ENCODE assay signal across 14 cellular contexts in the genomic region with DNA sequence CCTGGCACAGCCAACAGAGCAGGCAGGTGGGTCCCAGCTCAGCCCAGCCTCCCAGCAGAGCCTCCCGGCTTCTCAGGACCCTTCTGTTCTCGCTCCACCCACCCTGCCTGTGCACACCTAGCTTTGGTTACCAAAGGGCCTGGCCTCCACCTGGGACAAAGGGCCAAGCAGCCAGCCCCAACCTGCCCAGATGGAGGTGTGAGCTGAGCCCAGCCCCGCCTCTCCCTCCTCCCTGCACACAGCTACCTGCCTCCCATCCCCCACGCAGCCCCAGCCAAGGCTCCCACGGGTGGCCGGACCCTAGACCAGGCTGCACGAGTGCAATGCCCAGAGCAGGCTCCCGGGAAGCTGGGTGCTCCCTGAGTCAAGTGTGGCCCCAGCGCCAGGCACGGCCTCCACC. TPM values are rescaled to one million over a fixed set of nuclear protein-coding genes. Genes with fewer than 3 reads are reported as not detected.
DNase-seq lines count a peak whose midpoint lies in the region; ATAC-seq, FAIRE-seq and TF ChIP-seq lines count a peak whose summit lies in the region.
"Had no signal": no experiment of that assay in that cellular context is flagged by ENCODE, and none has a peak within 500 bp of the region (broad histone marks: within the 10 kb centered on the region; RNA-seq: fewer than 3 reads in every experiment).

No MANE protein-coding gene starts in this region.

- 0 out of 2 replicates have a peak overlapping the region, but pooled peaks have one; percentile 3 for H3K4me2 ChIP-seq in GM12878 (ENCODE audit: control insufficient read depth, insufficient read depth)

- peaks cover 30% of the 10 kb centered on the region for H3K36me3 Mint-ChIP-seq in Caco-2 (ENCODE audit: insufficient read depth, unreplicated experiment)

- FAIRE-seq in GM12878 (lab: Jason Lieb, UNC): no peak
- FAIRE-seq: colon had no signal

- H3K4me3 Mint-ChIP-seq in Caco-2 (ENCODE audit: unreplicated experiment): no peak overlapping the region
- H3K4me3 Mint-ChIP-seq: activated CD4-positive, alpha-beta memory T cell treated with anti-CD3 and anti-CD28 coated beads for 36 hours had no signal

- H3K27me3 Mint-ChIP-seq in Caco-2 (ENCODE audit: insufficient read depth, unreplicated experiment): no peaks in the 10 kb centered on the region
- H3K27me3 Mint-ChIP-seq: activated CD4-positive, alpha-beta memory T cell treated with anti-CD3 and anti-CD28 coated beads for 36 hours had no signal

- no peak overlapping the region for H3K9ac ChIP-seq in GM12878 (ENCODE audit: control insufficient read depth, insufficient read depth, low read length)

- TF ChIP-seq POLR2A in GM12878 (IDR thresholded peaks at IDR 0.05; ENCODE audit: low read depth, low read length): no peak
- no peak for TF ChIP-seq POLR2A in prostate gland (IDR thresholded peaks at IDR 0.05)

- peak overlapping the region; percentile 61 for H3K27ac Mint-ChIP-seq in Caco-2 (ENCODE audit: unreplicated experiment)
- H3K27ac Mint-ChIP-seq: activated CD4-positive, alpha-beta memory T cell treated with anti-CD3 and anti-CD28 coated beads for 36 hours had no signal

- no TSS peak for BruUV-seq in Caco-2 (replicated peaks; lab: Mats Ljungman, UMichigan)
- no TSS peak for BruUV-seq in GM12878 (replicated peaks; lab: Mats Ljungman, UMichigan)

- in situ Hi-C loops in GM12878 (cut with MboI): no loop called here

- WGBS in GM12878 (ENCODE audit: insufficient coverage, insufficient replicate concordance, low lambda C conversion rate, missing lambda C conversion rate): 91% methylated on average over 9 of the region's 10 CpGs
- WGBS in prostate gland: 60% methylated on average over 4 of the region's 10 CpGs

- H3K36me3 ChIP-seq in Caco-2 (ENCODE audit: control insufficient read depth, insufficient read depth, low read length) (peaks cover 2% of the 10 kb centered on the region), GM12878 (ENCODE audit: control insufficient read depth in 2 of 2, insufficient read depth in 2 of 2, low read length in 1 of 2) (peaks cover 0 to 7% of the 10 kb centered on the region in 2 experiments; a peak in 2 of 4 replicates), prostate gland (peaks cover 0 to 3% of the 10 kb centered on the region in 2 donors)

- H3K4me1 ChIP-seq in Caco-2 (peaks cover 32% of the 10 kb centered on the region), GM12878 (ENCODE audit: control insufficient read depth, insufficient read depth, low read length) (peaks cover 6% of the 10 kb centered on the region), prostate gland (replicated peaks) (peaks cover 44% of the 10 kb centered on the region)

- CTCF ChIA-PET in Caco-2 (lab: Charles Lee) (interaction anchor here (0.7 to 1.1 kb wide), 2 partner anchors 33 to 42 kb away, joined by 3 to 4 read pairs; no protein-coding TSS in a partner anchor), GM12878 (lab: Yijun Ruan, JAX) (interaction anchor here (0.6 to 1.1 kb wide), 3 partner anchors 42 to 166 kb away, joined by 3 to 5 read pairs (median 3); no protein-coding TSS in a partner anchor)

- POLR2A ChIA-PET in Caco-2 (lab: Charles Lee) (no interaction called here), GM12878 (lab: Charles Lee) (interaction anchor here (2.8 kb wide), 1 partner anchor 29 kb away, joined by 10 read pairs; the partner anchor contains the start of gene CYSRT1)

- peaks cover under 1% of the 10 kb centered on the region; the same call in 1 of the 2 replicates for H4K20me1 ChIP-seq in GM12878 (ENCODE audit: control insufficient read depth, insufficient read depth)

- H3K27ac ChIP-seq in GM12878 (ENCODE audit: control insufficient read depth, insufficient read depth): no peak overlapping the region
- H3K27ac ChIP-seq in prostate gland: no peak overlapping the region
- H3K27ac ChIP-seq: spleen had no signal

- peaks cover 15% of the 10 kb centered on the region for H3K4me1 Mint-ChIP-seq in Caco-2 (ENCODE audit: low read depth, unreplicated experiment)

- no peak overlapping the region for H2AFZ ChIP-seq in GM12878 (ENCODE audit: control insufficient read depth, low read depth, low read length)

- TF ChIP-seq CTCF in Caco-2 (IDR thresholded peaks at IDR 0.05; ENCODE audit: insufficient read depth in 1 of 2, low read depth in 1 of 2, low read length in 1 of 2, severe bottlenecking in 1 of 2, unreplicated experiment in 1 of 2) (no peak), GM12878 (IDR thresholded peaks at IDR 0.05 in 2 of 3, conservative IDR thresholded peaks at IDR 0.05 in 1 of 3; ENCODE audit: control insufficient read depth in 2 of 3, extremely low read depth in 1 of 3, insufficient read depth in 1 of 3, low read depth in 3 of 3, low read length in 3 of 3) (no peak), prostate gland (IDR thresholded peaks at IDR 0.05) (no peak)

- H3K9me3 ChIP-seq in Caco-2 (no peaks in the 10 kb centered on the region), GM12878 (replicated peaks; ENCODE audit: control insufficient read depth, insufficient read depth, low read length) (no peaks in the 10 kb centered on the region), prostate gland (no peaks in the 10 kb centered on the region)
- H3K9me3 ChIP-seq: spleen had no signal

- no peak for ATAC-seq in GM12878

- peaks cover 6% of the 10 kb centered on the region for H3K79me2 ChIP-seq in GM12878 (ENCODE audit: control insufficient read depth, insufficient read depth, low read length)

- no peak for TF ChIP-seq RAD21 in GM12878 (IDR thresholded peaks at IDR 0.05; ENCODE audit: insufficient read depth, low read depth, low read length)

- RAD21 ChIA-PET in GM12878 (lab: Charles Lee; ENCODE audit: unreplicated experiment): no interaction called here

- TF ChIP-seq EP300 in GM12878 (IDR thresholded peaks at IDR 0.05; ENCODE audit: borderline replicate concordance in 1 of 2, control insufficient read depth in 1 of 2, low read depth in 2 of 2, low read length in 2 of 2): no peak

- intact Hi-C loops in Caco-2 (cut with micrococcal nuclease; ENCODE audit: unreplicated experiment): no loop called here
- intact Hi-C loops in GM12878 (cut with micrococcal nuclease; ENCODE audit: unreplicated experiment): no loop called here
- intact Hi-C loops in prostate gland (cut with DNase I): no loop called here

- DNase-seq in Caco-2: no peak
- peak; percentile 78 for DNase-seq in NCI-H1105 treated with DMSO at 0.1 percent for 48 hours (lab: John Stamatoyannopoulos, UW)
- DNase-seq in GM12878 (ENCODE audit: low read depth, low spot score): no peak
- DNase-seq in mucosa of gallbladder (ENCODE audit: low spot score): peak; percentile 50
- no peak for DNase-seq in prostate gland (ENCODE audit: low spot score)
- no peak for DNase-seq in NCI-H82 treated with DMSO at 0.1 percent for 48 hours (lab: John Stamatoyannopoulos, UW; ENCODE audit: unreplicated experiment)
- DNase-seq in activated T-cell treated with anti-CD3 and anti-CD28 coated beads, Interleukin-2, amount 50 U/mL, for 48 hours: no peak
- no peak for DNase-seq in NCI-H187 treated with DMSO at 0.1 percent for 48 hours (lab: John Stamatoyannopoulos, UW)
- DNase-seq: activated CD4-positive, alpha-beta memory T cell treated with anti-CD3 and anti-CD28 coated beads for 36 hours; activated naive CD4-positive, alpha-beta T cell treated with anti-CD3 and anti-CD28 coated beads, Interleukin-2, amount 50 U/mL, for 16 hours; AML-193; kidney glomerular epithelial cell; spleen had no signal

- H3K27me3 ChIP-seq in Caco-2 (replicated peaks; ENCODE audit: control insufficient read depth, insufficient read depth, low read length) (no peaks in the 10 kb centered on the region), GM12878 (replicated peaks in 1 of 2; ENCODE audit: control insufficient read depth in 2 of 2, insufficient read depth in 2 of 2, low read length in 1 of 2) (no peaks in the 10 kb centered on the region), prostate gland (replicated peaks; ENCODE audit: insufficient read depth) (no peaks in the 10 kb centered on the region)

- H3K4me3 ChIP-seq in Caco-2 (ENCODE audit: low read depth, low read length) (no peak overlapping the region), GM12878 (no peak overlapping the region), prostate gland (no peak overlapping the region)
- H3K4me3 ChIP-seq: spleen had no signal

- SMC1A ChIA-PET in GM12878 (lab: Charles Lee; ENCODE audit: uncharacterized antibody, unreplicated experiment): no interaction called here

- H3K9me3 Mint-ChIP-seq in Caco-2 (ENCODE audit: unreplicated experiment): no peaks in the 10 kb centered on the region
- H3K9me3 Mint-ChIP-seq: activated CD4-positive, alpha-beta memory T cell treated with anti-CD3 and anti-CD28 coated beads for 36 hours had no signal

RNA-seq across cellular contexts. Expression of gene TPRN, which starts 5.6 kb away (rescaled TPM):
- total RNA-seq in Caco-2 (2022) (34.2 and 37.7 TPM in 2 replicates), GM12878 (2014; rRNA removed) (7.5 and 9.1 TPM in 2 replicates), GM12878 (2014; rRNA removed; fragmentation: Illumina TruSeq; extraction: Trizol) (3.8 and 4.1 TPM in 2 replicates), GM12878 (2021) (19.5 and 19.6 TPM in 2 replicates), mucosa of gallbladder (74.4 TPM), prostate gland (10 to 100 TPM; 26.1 to 30.4 TPM)
- 9.0 and 9.7 TPM in 2 replicates for total RNA-seq in GM12878 (2013; cell fraction: nucleolus; rRNA removed)
- polyA plus RNA-seq in GM12878 (2011; ENCODE audit: low read depth): 2.1 TPM
- polyA plus RNA-seq in GM12878 (2011; rRNA removed) (1.2 and 2.9 TPM in 2 replicates), GM12878 (2014; fragmentation: Illumina TruSeq; extraction: Trizol) (0.08 and 2.0 TPM in 2 replicates), GM12878 (2014; fragmentation: Nextera tagmentation; extraction: Ambion mirVana) (under 1 TPM; 0.18 to 0.75 TPM), GM12878 (2014; rRNA removed) (9.6 and 10.8 TPM in 2 replicates), GM12878 (2016; fragmentation: Nextera tagmentation; extraction: Ambion mirVana) (1 to 10 TPM; 2.0 to 3.2 TPM)
- 4.2 and 7.8 TPM in 2 replicates for polyA plus RNA-seq in GM12878 (2011; cell fraction: cytosol; rRNA removed)
- 27.4 and 50.9 TPM in 2 replicates for polyA plus RNA-seq in GM12878 (2011; cell fraction: nucleus; rRNA removed)
- polyA plus RNA-seq in GM12878 (2012): 7.2 and 10.8 TPM in 2 replicates
- 2.5 and 6.5 TPM in 2 replicates for polyA minus RNA-seq in GM12878 (2011; rRNA and poly(A)+ RNA removed)
- polyA minus RNA-seq in GM12878 (2011; cell fraction: cytosol; rRNA and poly(A)+ RNA removed): 5.3 and 7.5 TPM in 2 replicates
- 5.9 and 12.9 TPM in 2 replicates for polyA minus RNA-seq in GM12878 (2011; cell fraction: nucleus; rRNA and poly(A)+ RNA removed)

RNA-seq across cellular contexts. Expression of gene SSNA1, which starts 6.4 kb away (rescaled TPM):
- total RNA-seq in Caco-2 (2022): 62.3 and 62.7 TPM in 2 replicates
- total RNA-seq in GM12878 (2013; cell fraction: nucleolus; rRNA removed): 12.8 and 16.8 TPM in 2 replicates
- 72.6 and 96.6 TPM in 2 replicates for total RNA-seq in GM12878 (2014; rRNA removed)
- total RNA-seq in GM12878 (2014; rRNA removed; fragmentation: Illumina TruSeq; extraction: Trizol): 48.5 and 54.2 TPM in 2 replicates
- 84.8 and 88.3 TPM in 2 replicates for total RNA-seq in GM12878 (2021)
- polyA plus RNA-seq in GM12878 (2011; ENCODE audit: low read depth): 27.0 TPM
- polyA plus RNA-seq in GM12878 (2011; rRNA removed): 33.4 and 67.6 TPM in 2 replicates
- polyA plus RNA-seq in GM12878 (2011; cell fraction: cytosol; rRNA removed): 132 and 179 TPM in 2 replicates
- 78.8 and 83.0 TPM in 2 replicates for polyA plus RNA-seq in GM12878 (2011; cell fraction: nucleus; rRNA removed)
- 50.7 and 62.2 TPM in 2 replicates for polyA plus RNA-seq in GM12878 (2012)
- 4.1 and 40.5 TPM in 2 replicates for polyA plus RNA-seq in GM12878 (2014; fragmentation: Illumina TruSeq; extraction: Trizol)
- polyA plus RNA-seq in GM12878 (2014; fragmentation: Nextera tagmentation; extraction: Ambion mirVana): 10 to 100 TPM in 1 of 2 experiments, under 1 TPM in 1; 0.63 to 13.4 TPM
- 122 and 138 TPM in 2 replicates for polyA plus RNA-seq in GM12878 (2014; rRNA removed)
- 100 to 1,000 TPM; 122 to 139 TPM for polyA plus RNA-seq in GM12878 (2016; fragmentation: Nextera tagmentation; extraction: Ambion mirVana)
- 11.6 and 31.9 TPM in 2 replicates for polyA minus RNA-seq in GM12878 (2011; rRNA and poly(A)+ RNA removed)
- polyA minus RNA-seq in GM12878 (2011; cell fraction: cytosol; rRNA and poly(A)+ RNA removed): 19.2 and 20.3 TPM in 2 replicates
- 10.0 and 12.9 TPM in 2 replicates for polyA minus RNA-seq in GM12878 (2011; cell fraction: nucleus; rRNA and poly(A)+ RNA removed)
- total RNA-seq in mucosa of gallbladder: 65.7 TPM
- total RNA-seq in prostate gland: 100 to 1,000 TPM; 114 to 124 TPM

RNA-seq across cellular contexts. Expression of gene ANAPC2, which starts 6.5 kb away (rescaled TPM):
- total RNA-seq in Caco-2 (2022) (66.8 and 67.5 TPM in 2 replicates), GM12878 (2014; rRNA removed) (18.1 and 26.1 TPM in 2 replicates), GM12878 (2014; rRNA removed; fragmentation: Illumina TruSeq; extraction: Trizol) (12.5 and 14.2 TPM in 2 replicates), GM12878 (2021) (62.2 and 65.2 TPM in 2 replicates), mucosa of gallbladder (64.6 TPM), prostate gland (10 to 100 TPM; 32.5 to 64.5 TPM)
- total RNA-seq in GM12878 (2013; cell fraction: nucleolus; rRNA removed): 86.4 and 102 TPM in 2 replicates
- polyA plus RNA-seq in GM12878 (2011; ENCODE audit: low read depth): 24.1 TPM
- polyA plus RNA-seq in GM12878 (2011; rRNA removed) (9.0 and 20.7 TPM in 2 replicates), GM12878 (2014; fragmentation: Illumina TruSeq; extraction: Trizol) (6.0 and 12.0 TPM in 2 replicates), GM12878 (2014; fragmentation: Nextera tagmentation; extraction: Ambion mirVana) (under 1 TPM; 0.03 to 0.04 TPM), GM12878 (2014; rRNA removed) (53.1 and 60.9 TPM in 2 replicates), GM12878 (2016; fragmentation: Nextera tagmentation; extraction: Ambion mirVana) (10 to 100 TPM; 20.2 to 21.0 TPM)
- 18.5 and 30.0 TPM in 2 replicates for polyA plus RNA-seq in GM12878 (2011; cell fraction: cytosol; rRNA removed)
- polyA plus RNA-seq in GM12878 (2011; cell fraction: nucleus; rRNA removed): 248 and 250 TPM in 2 replicates
- 39.4 and 42.5 TPM in 2 replicates for polyA plus RNA-seq in GM12878 (2012)
- 14.8 and 26.2 TPM in 2 replicates for polyA minus RNA-seq in GM12878 (2011; rRNA and poly(A)+ RNA removed)
- polyA minus RNA-seq in GM12878 (2011; cell fraction: cytosol; rRNA and poly(A)+ RNA removed): 26.0 and 30.9 TPM in 2 replicates
- 61.2 and 71.8 TPM in 2 replicates for polyA minus RNA-seq in GM12878 (2011; cell fraction: nucleus; rRNA and poly(A)+ RNA removed)

RNA-seq across cellular contexts. Expression of gene TMEM203, which starts 10.5 kb away (rescaled TPM):
- total RNA-seq in Caco-2 (2022) (36.9 and 38.4 TPM in 2 replicates), GM12878 (2014; rRNA removed) (34.7 and 38.1 TPM in 2 replicates), GM12878 (2014; rRNA removed; fragmentation: Illumina TruSeq; extraction: Trizol) (19.5 and 21.8 TPM in 2 replicates), GM12878 (2021) (43.8 and 44.9 TPM in 2 replicates), mucosa of gallbladder (37.6 TPM), prostate gland (10 to 100 TPM; 35.3 to 47.8 TPM)
- 15.7 and 17.5 TPM in 2 replicates for total RNA-seq in GM12878 (2013; cell fraction: nucleolus; rRNA removed)
- 22.3 TPM for polyA plus RNA-seq in GM12878 (2011; ENCODE audit: low read depth)
- polyA plus RNA-seq in GM12878 (2011; rRNA removed) (25.9 and 31.2 TPM in 2 replicates), GM12878 (2014; fragmentation: Illumina TruSeq; extraction: Trizol) (24.3 and 25.7 TPM in 2 replicates), GM12878 (2014; fragmentation: Nextera tagmentation; extraction: Ambion mirVana) (10 to 100 TPM in 1 of 2 experiments, 1 to 10 TPM in 1; 7.2 to 21.2 TPM), GM12878 (2014; rRNA removed) (36.3 and 37.5 TPM in 2 replicates), GM12878 (2016; fragmentation: Nextera tagmentation; extraction: Ambion mirVana) (10 to 100 TPM; 56.1 to 68.1 TPM)
- 43.8 and 44.4 TPM in 2 replicates for polyA plus RNA-seq in GM12878 (2011; cell fraction: cytosol; rRNA removed)
- 33.3 and 35.5 TPM in 2 replicates for polyA plus RNA-seq in GM12878 (2011; cell fraction: nucleus; rRNA removed)
- polyA plus RNA-seq in GM12878 (2012): 22.7 and 26.2 TPM in 2 replicates
- polyA minus RNA-seq in GM12878 (2011; rRNA and poly(A)+ RNA removed): 17.0 and 22.6 TPM in 2 replicates
- polyA minus RNA-seq in GM12878 (2011; cell fraction: cytosol; rRNA and poly(A)+ RNA removed): 8.6 and 12.1 TPM in 2 replicates
- 11.0 and 15.1 TPM in 2 replicates for polyA minus RNA-seq in GM12878 (2011; cell fraction: nucleus; rRNA and poly(A)+ RNA removed)

RNA-seq across cellular contexts. Expression of gene NDOR1, which starts 10.6 kb away (rescaled TPM):
- total RNA-seq in Caco-2 (2022) (29.0 and 31.8 TPM in 2 replicates), GM12878 (2014; rRNA removed) (10.8 and 16.3 TPM in 2 replicates), GM12878 (2014; rRNA removed; fragmentation: Illumina TruSeq; extraction: Trizol) (4.6 and 5.9 TPM in 2 replicates), GM12878 (2021) (28.2 and 32.9 TPM in 2 replicates), mucosa of gallbladder (29.5 TPM), prostate gland (10 to 100 TPM; 18.5 to 31.9 TPM)
- 12.2 and 16.1 TPM in 2 replicates for total RNA-seq in GM12878 (2013; cell fraction: nucleolus; rRNA removed)
- 2.6 TPM for polyA plus RNA-seq in GM12878 (2011; ENCODE audit: low read depth)
- polyA plus RNA-seq in GM12878 (2011; rRNA removed) (1.7 and 5.4 TPM in 2 replicates), GM12878 (2014; fragmentation: Illumina TruSeq; extraction: Trizol) (0.86 and 3.4 TPM in 2 replicates), GM12878 (2014; fragmentation: Nextera tagmentation; extraction: Ambion mirVana) (under 1 TPM; 0.04 to 0.05 TPM), GM12878 (2014; rRNA removed) (28.1 and 30.2 TPM in 2 replicates), GM12878 (2016; fragmentation: Nextera tagmentation; extraction: Ambion mirVana) (10 to 100 TPM; 18.0 to 21.7 TPM)
- 8.3 and 11.0 TPM in 2 replicates for polyA plus RNA-seq in GM12878 (2011; cell fraction: cytosol; rRNA removed)
- 75.0 and 108 TPM in 2 replicates for polyA plus RNA-seq in GM12878 (2011; cell fraction: nucleus; rRNA removed)
- polyA plus RNA-seq in GM12878 (2012): 9.7 and 10.0 TPM in 2 replicates
- polyA minus RNA-seq in GM12878 (2011; rRNA and poly(A)+ RNA removed): 2.3 and 5.5 TPM in 2 replicates
- polyA minus RNA-seq in GM12878 (2011; cell fraction: cytosol; rRNA and poly(A)+ RNA removed): 4.3 and 4.5 TPM in 2 replicates
- polyA minus RNA-seq in GM12878 (2011; cell fraction: nucleus; rRNA and poly(A)+ RNA removed): 10.3 and 16.6 TPM in 2 replicates

Comparison
In these comparisons a context has a peak if more than half of its experiments do, and no peak if none do; other contexts are left out.
1. DNase-seq: peak in NCI-H1105 treated with DMSO at 0.1 percent for 48 hours (single experiment) and mucosa of gallbladder (single experiment); none in Caco-2 (0 of 2), GM12878 (single experiment), prostate gland (single experiment), NCI-H82 treated with DMSO at 0.1 percent for 48 hours (single experiment), activated T-cell treated with anti-CD3 and anti-CD28 coated beads, Interleukin-2, amount 50 U/mL, for 48 hours (0 of 2) and NCI-H187 treated with DMSO at 0.1 percent for 48 hours (single experiment).